ENCODE assay signal across 8 cellular contexts in genomic region chr6:121055572-121056163, GRCh38.
A peak's percentile ranks its signal among the peaks of the same experiment; 100 is the strongest.
DNase-seq lines count a peak whose midpoint lies in the region; ATAC-seq, FAIRE-seq and TF ChIP-seq lines count a peak whose summit lies in the region.

No MANE protein-coding gene starts in this region.

- H3K27me3 Mint-ChIP-seq in activated CD4-positive, alpha-beta T cell treated with anti-CD3 and anti-CD28 coated beads for 36 hours, result no peaks in the 10 kb centered on the region

- intact Hi-C loops in activated CD4-positive, alpha-beta T cell treated with anti-CD3 and anti-CD28 coated beads for 36 hours (cut with DNase I, micrococcal nuclease), result loop anchor here (1.0 to 10.0 kb wide), 8 partner anchors 251 to 1469 kb away; no protein-coding TSS in a partner anchor
- intact Hi-C loops in pancreas (cut with DNase I), result no loop called here

- peak; percentile 74 for TF ChIP-seq CTCF in fibroblast of pulmonary artery (IDR thresholded peaks at IDR 0.05; ENCODE audit: low read length, missing control alignments)
- TF ChIP-seq CTCF in pancreas (IDR thresholded peaks at IDR 0.05), result peak; percentile 42 to 61 (median 52)
- no peak for TF ChIP-seq CTCF in coronary artery (IDR thresholded peaks at IDR 0.05)

- H3K4me3 ChIP-seq in GM23248 (no peak overlapping the region), fibroblast of pulmonary artery (replicated peaks; ENCODE audit: low read depth, low read length) (no peak overlapping the region), pancreas (no peak overlapping the region), coronary artery (no peak overlapping the region)

- no peaks in the 10 kb centered on the region for H3K27me3 ChIP-seq in GM23248 (replicated peaks; ENCODE audit: insufficient read depth)
- H3K27me3 ChIP-seq in pancreas, result no peaks in the 10 kb centered on the region

- H3K9me3 ChIP-seq in GM23248 (ENCODE audit: low read depth) (no peaks in the 10 kb centered on the region), pancreas (no peaks in the 10 kb centered on the region)

- no peaks in the 10 kb centered on the region for H3F3A ChIP-seq in GM23248 (ENCODE audit: insufficient read depth)

- DNase-seq in activated CD4-positive, alpha-beta T cell treated with anti-CD3 and anti-CD28 coated beads for 36 hours, result no peak
- DNase-seq in activated CD4-positive, alpha-beta T cell treated with anti-CD3 and anti-CD28 coated beads for 4 hours, result no peak
- DNase-seq in GM23248, result peak; percentile 65
- peak; percentile 54 for DNase-seq in LHCN-M2 (ENCODE audit: low read depth)
- peak; percentile 60 for DNase-seq in SK-N-DZ (ENCODE audit: low spot score)
- DNase-seq in fibroblast of pulmonary artery (ENCODE audit: low read depth), result peak; percentile 69
- no peak for DNase-seq in pancreas
- no peak for DNase-seq in coronary artery (ENCODE audit: low spot score)

- H3K4me2 ChIP-seq in GM23248 (ENCODE audit: unreplicated experiment), result no peak overlapping the region

- H3K4me1 Mint-ChIP-seq in activated CD4-positive, alpha-beta T cell treated with anti-CD3 and anti-CD28 coated beads for 36 hours, result no peaks in the 10 kb centered on the region

- H3K36me3 Mint-ChIP-seq in activated CD4-positive, alpha-beta T cell treated with anti-CD3 and anti-CD28 coated beads for 36 hours (ENCODE audit: low read depth), result no peaks in the 10 kb centered on the region

- CTCF ChIA-PET in activated CD4-positive, alpha-beta T cell treated with anti-CD3 and anti-CD28 coated beads for 36 hours (lab: Charles Lee), result interaction anchor here (0.8 to 1.7 kb wide), 7 partner anchors 11 to 1475 kb away, joined by 3 to 8 read pairs (median 4); no protein-coding TSS in a partner anchor

- POLR2A ChIA-PET in activated CD4-positive, alpha-beta T cell treated with anti-CD3 and anti-CD28 coated beads for 36 hours (lab: Charles Lee), result no interaction called here

- 40 to 51% methylated on average over 4 of the region's 4 CpGs for WGBS in GM23248 (ENCODE audit: low coverage in 1 of 2, low lambda C conversion rate in 2 of 2, missing lambda C conversion rate in 2 of 2), 2 experiments
- 32 to 44% methylated on average over 4 of the region's 4 CpGs for WGBS in pancreas, 2 donors

- H3K4me1 ChIP-seq in GM23248 (ENCODE audit: insufficient read depth) (no peaks in the 10 kb centered on the region), pancreas (no peaks in the 10 kb centered on the region)

- in situ Hi-C loops in GM23248 (cut with MboI), result loop anchor here (5.0 to 10.0 kb wide), 2 partner anchors 172 to 339 kb away; no protein-coding TSS in a partner anchor

- FAIRE-seq in pancreas (lab: Jason Lieb, UNC), result no peak

- no peaks in the 10 kb centered on the region for H3K36me3 ChIP-seq in GM23248 (ENCODE audit: low read depth)
- H3K36me3 ChIP-seq in pancreas, result no peaks in the 10 kb centered on the region

- no peak overlapping the region for H3K9ac ChIP-seq in GM23248

- H3K9me3 Mint-ChIP-seq in activated CD4-positive, alpha-beta T cell treated with anti-CD3 and anti-CD28 coated beads for 36 hours (ENCODE audit: low read depth), result no peaks in the 10 kb centered on the region

- H3K4me3 Mint-ChIP-seq in activated CD4-positive, alpha-beta T cell treated with anti-CD3 and anti-CD28 coated beads for 36 hours, result no peak overlapping the region

- no peaks in the 10 kb centered on the region for H3K79me2 ChIP-seq in GM23248 (ENCODE audit: insufficient read depth)

- H3K27ac ChIP-seq in GM23248, result no peak overlapping the region
- no peak overlapping the region for H3K27ac ChIP-seq in pancreas
- no peak overlapping the region for H3K27ac ChIP-seq in coronary artery

- H4K20me1 ChIP-seq in GM23248 (ENCODE audit: insufficient read depth), result no peaks in the 10 kb centered on the region

- H3K9me2 ChIP-seq in GM23248 (ENCODE audit: insufficient read depth), result no peaks in the 10 kb centered on the region

- no peak overlapping the region for H3K27ac Mint-ChIP-seq in activated CD4-positive, alpha-beta T cell treated with anti-CD3 and anti-CD28 coated beads for 36 hours

- H2AFZ ChIP-seq in GM23248, result peak overlapping the region; percentile 28; the same call in 1 of the 2 replicates

- peak; percentile 47 for ATAC-seq in activated CD4-positive, alpha-beta T cell treated with anti-CD3 and anti-CD28 coated beads for 36 hours
- ATAC-seq in pancreas, result peak; percentile 82 to 97 (median 93)

Comparison
In these comparisons a context has a peak if more than half of its experiments do, and no peak if none do; other contexts are left out.
1. DNase-seq: peak in GM23248 (single experiment), LHCN-M2 (single experiment), SK-N-DZ (single experiment) and fibroblast of pulmonary artery (single experiment); none in activated CD4-positive, alpha-beta T cell treated with anti-CD3 and anti-CD28 coated beads for 36 hours (single experiment), activated CD4-positive, alpha-beta T cell treated with anti-CD3 and anti-CD28 coated beads for 4 hours (0 of 2), pancreas (0 of 6) and coronary artery (single experiment).
2. intact Hi-C loops: an anchor here in activated CD4-positive, alpha-beta T cell treated with anti-CD3 and anti-CD28 coated beads for 36 hours (1.0 to 10.0 kb wide); none called in pancreas.